In the genomic region with DNA sequence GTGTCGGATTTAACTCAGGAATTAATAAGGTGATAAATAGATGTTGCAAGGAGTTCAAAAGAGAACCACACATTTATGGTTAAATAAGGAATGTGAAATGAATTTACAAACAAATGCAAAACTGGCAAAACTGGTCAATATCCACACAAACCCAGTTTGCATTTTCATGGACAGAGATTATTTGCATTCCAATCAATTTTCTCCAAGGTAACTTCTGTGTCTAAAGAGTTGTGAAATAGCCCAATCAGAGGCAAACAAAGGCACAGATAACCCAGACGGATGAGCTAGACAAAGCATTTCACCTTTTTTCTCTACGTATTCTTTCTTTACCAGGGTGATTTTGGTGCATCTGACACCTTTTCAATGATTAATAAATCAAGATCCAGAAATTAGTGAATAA, we compare ENCODE assay signal across 17 cellular contexts.
A peak's percentile ranks its signal among the peaks of the same experiment; 100 is the strongest.
DNase-seq lines count a peak whose midpoint lies in the region; ATAC-seq and TF ChIP-seq lines count a peak whose summit lies in the region.
"Had no signal": no experiment of that assay in that cellular context is flagged by ENCODE, and none has a peak within 500 bp of the region (broad histone marks: within the 10 kb centered on the region; RNA-seq: fewer than 3 reads in every experiment).

No MANE protein-coding gene starts in this region.

- H3K9me3 ChIP-seq in SK-N-MC (ENCODE audit: low read depth, low read length) (no peaks in the 10 kb centered on the region), iPS-20b (ENCODE audit: insufficient read depth, low read depth, low read length) (peaks cover 8% of the 10 kb centered on the region; the same call in 1 of the 2 replicates)
- H3K9me3 ChIP-seq: SJSA1 had no signal

- no peak overlapping the region for H3K4me3 Mint-ChIP-seq in stimulated activated naive CD8-positive, alpha-beta T cell treated with anti-CD3 and anti-CD28 coated beads, Interleukin-15, Interleukin-2, amounts not matched to agents 100 ng/mL and 50 ng/mL, for 24 hours
- H3K4me3 Mint-ChIP-seq in stimulated activated naive CD8-positive, alpha-beta T cell treated with anti-CD3 and anti-CD28 coated beads, Interleukin-15, amount 100 ng/mL, for 72 hours: peak overlapping the region in 1 of 2 donors; percentile 19
- H3K4me3 Mint-ChIP-seq in type B pancreatic cell: peak overlapping the region; percentile 56
- H3K4me3 Mint-ChIP-seq: brain had no signal

- H3K4me1 ChIP-seq in iPS-20b (ENCODE audit: insufficient read depth, low read length): peaks cover 8% of the 10 kb centered on the region

- H3K4me1 Mint-ChIP-seq in stimulated activated naive CD8-positive, alpha-beta T cell treated with anti-CD3 and anti-CD28 coated beads, Interleukin-15, Interleukin-2, amounts not matched to agents 100 ng/mL and 50 ng/mL, for 24 hours (ENCODE audit: low read depth): peaks cover 48% of the 10 kb centered on the region
- H3K4me1 Mint-ChIP-seq in stimulated activated naive CD8-positive, alpha-beta T cell treated with anti-CD3 and anti-CD28 coated beads, Interleukin-15, amount 100 ng/mL, for 72 hours: peaks cover 44% of the 10 kb centered on the region
- peaks cover 22% of the 10 kb centered on the region for H3K4me1 Mint-ChIP-seq in type B pancreatic cell (ENCODE audit: unreplicated experiment)
- H3K4me1 Mint-ChIP-seq: brain had no signal

- H3K9me3 Mint-ChIP-seq in stimulated activated naive CD8-positive, alpha-beta T cell treated with anti-CD3 and anti-CD28 coated beads, Interleukin-15, Interleukin-2, amounts not matched to agents 100 ng/mL and 50 ng/mL, for 24 hours: peaks cover 16% of the 10 kb centered on the region
- H3K9me3 Mint-ChIP-seq in stimulated activated naive CD8-positive, alpha-beta T cell treated with anti-CD3 and anti-CD28 coated beads, Interleukin-15, amount 100 ng/mL, for 72 hours: peaks cover 22 to 29% of the 10 kb centered on the region in 2 donors
- H3K9me3 Mint-ChIP-seq in type B pancreatic cell: peaks cover 11% of the 10 kb centered on the region

- H3K36me3 Mint-ChIP-seq in stimulated activated naive CD8-positive, alpha-beta T cell treated with anti-CD3 and anti-CD28 coated beads, Interleukin-15, Interleukin-2, amounts not matched to agents 100 ng/mL and 50 ng/mL, for 24 hours (ENCODE audit: low read depth): peaks cover 12% of the 10 kb centered on the region
- peaks cover 6% of the 10 kb centered on the region for H3K36me3 Mint-ChIP-seq in type B pancreatic cell
- H3K36me3 Mint-ChIP-seq: brain had no signal

- no peaks in the 10 kb centered on the region for H3K27me3 Mint-ChIP-seq in stimulated activated naive CD8-positive, alpha-beta T cell treated with anti-CD3 and anti-CD28 coated beads, Interleukin-15, Interleukin-2, amounts not matched to agents 100 ng/mL and 50 ng/mL, for 24 hours
- H3K27me3 Mint-ChIP-seq in stimulated activated naive CD8-positive, alpha-beta T cell treated with anti-CD3 and anti-CD28 coated beads, Interleukin-15, amount 100 ng/mL, for 72 hours: no peaks in the 10 kb centered on the region
- no peaks in the 10 kb centered on the region for H3K27me3 Mint-ChIP-seq in type B pancreatic cell
- H3K27me3 Mint-ChIP-seq: activated CD4-positive, alpha-beta T cell treated with anti-CD3 and anti-CD28 coated beads, Interleukin-2, amount 10 ng/mL, durations not matched to agents 24 days and 14 days; brain had no signal

- no peak for ATAC-seq in stimulated activated naive CD8-positive, alpha-beta T cell treated with anti-CD3 and anti-CD28 coated beads, Interleukin-15, amount 100 ng/mL, for 72 hours
- ATAC-seq in GM21423 (IDR thresholded peaks at IDR 0.05; ENCODE audit: unreplicated experiment): no peak
- no peak for ATAC-seq in HG02623 (IDR thresholded peaks at IDR 0.05; ENCODE audit: unreplicated experiment)

- no peak for DNase-seq in stimulated activated naive CD8-positive, alpha-beta T cell treated with anti-CD3 and anti-CD28 coated beads, Interleukin-15, amount 100 ng/mL, for 72 hours
- DNase-seq in SK-N-MC (ENCODE audit: low read depth, low spot score) (no peak), type B pancreatic cell (ENCODE audit: extremely low spot score, unreplicated experiment) (no peak), DMS53 treated with DMSO at 0.1 percent for 48 hours (lab: John Stamatoyannopoulos, UW; ENCODE audit: unreplicated experiment) (no peak)
- DNase-seq: activated CD4-positive, alpha-beta T cell treated with anti-CD3 and anti-CD28 coated beads, Interleukin-2, amount 10 ng/mL, durations not matched to agents 24 days and 14 days; activated CD8-positive, alpha-beta memory T cell treated with anti-CD3 and anti-CD28 coated beads, Interleukin-2, amount 50 U/mL, for 48 hours; activated naive CD4-positive, alpha-beta T cell treated with anti-CD3 and anti-CD28 coated beads, Interleukin-2, amount 50 U/mL, for 16 hours; dermis blood vessel endothelial cell; KG1; MV-4-11; NCI-H187 treated with DMSO at 0.1 percent for 48 hours had no signal

- no peaks in the 10 kb centered on the region for H3K36me3 ChIP-seq in SK-N-MC (ENCODE audit: insufficient read depth, low read length)
- no peaks in the 10 kb centered on the region for H3K36me3 ChIP-seq in iPS-20b (ENCODE audit: insufficient read depth, low read depth, low read length)
- H3K36me3 ChIP-seq: SJSA1 had no signal

- H3K27ac Mint-ChIP-seq in stimulated activated naive CD8-positive, alpha-beta T cell treated with anti-CD3 and anti-CD28 coated beads, Interleukin-15, Interleukin-2, amounts not matched to agents 100 ng/mL and 50 ng/mL, for 24 hours: peak overlapping the region; percentile 93
- peak overlapping the region in 1 of 2 donors; percentile 40 for H3K27ac Mint-ChIP-seq in stimulated activated naive CD8-positive, alpha-beta T cell treated with anti-CD3 and anti-CD28 coated beads, Interleukin-15, amount 100 ng/mL, for 72 hours
- H3K27ac Mint-ChIP-seq in type B pancreatic cell: peak overlapping the region; percentile 82
- H3K27ac Mint-ChIP-seq: brain had no signal

- H3K4me3 ChIP-seq in SK-N-MC (peak overlapping the region; percentile 80), iPS-20b (ENCODE audit: low read length) (peak overlapping the region; percentile 28; the same call in 1 of the 2 replicates)
- H3K4me3 ChIP-seq: SJSA1 had no signal

- no peaks in the 10 kb centered on the region for H3K27me3 ChIP-seq in iPS-20b (ENCODE audit: insufficient read depth, low read length)
- H3K27me3 ChIP-seq: SJSA1 had no signal

- H3K9ac ChIP-seq in SK-N-MC (ENCODE audit: insufficient read length) (peak overlapping the region; percentile 85), iPS-20b (ENCODE audit: low read depth, low read length) (no peak overlapping the region)

- H3K27ac ChIP-seq in SK-N-MC (peak overlapping the region; percentile 26; the same call in 1 of the 2 replicates), iPS-20b (ENCODE audit: low read length) (no peak overlapping the region)

- no peak for TF ChIP-seq CTCF in type B pancreatic cell (conservative IDR thresholded peaks at IDR 0.05)
